7 cellular contexts compared by ENCODE assay signal in genomic region chr16:21556026-21556942, GRCh38. TPM values are rescaled to one million over a fixed set of nuclear protein-coding genes. Genes with fewer than 3 reads are reported as not detected.
A peak's percentile ranks its signal among the peaks of the same experiment; 100 is the strongest.
DNase-seq lines count a peak whose midpoint lies in the region; ATAC-seq and TF ChIP-seq lines count a peak whose summit lies in the region.
"Not testable (repeated sequence)": the region's sequence is repeated elsewhere in the genome, so short reads cannot be mapped to it uniquely, and the experiment has no call there.

No MANE protein-coding gene starts in this region.

- H3K36me3 ChIP-seq in esophagus muscularis mucosa = not testable (repeated sequence)

- not testable (repeated sequence) for TF ChIP-seq POLR2A in esophagus muscularis mucosa (IDR thresholded peaks at IDR 0.05; ENCODE audit: low read depth)

- TF ChIP-seq CTCF in esophagus muscularis mucosa (IDR thresholded peaks at IDR 0.05) = not testable (repeated sequence)

- WGBS in esophagus muscularis mucosa = 65% methylated on average over 17 of the region's 18 CpGs

- peak overlapping the region in 3 of 4 donors; percentile 50 to 71 (median 65) for H3K27ac ChIP-seq in esophagus muscularis mucosa (replicated peaks in 1 of 4)

- peak; percentile 44 for DNase-seq in DMS153 treated with DMSO at 0.1 percent for 48 hours (lab: John Stamatoyannopoulos, UW; ENCODE audit: unreplicated experiment)
- DNase-seq in M059J (ENCODE audit: low read depth) = peak; percentile 53
- peak; percentile 10 for DNase-seq in NCI-H2171 (lab: John Stamatoyannopoulos, UW)
- DNase-seq in T1000 (lab: John Stamatoyannopoulos, UW) = peak; percentile 21
- not testable (repeated sequence) for DNase-seq in esophagus muscularis mucosa (ENCODE audit: extremely low spot score); sciatic nerve (ENCODE audit: low spot score)
- DNase-seq in hepatic stellate cell (ENCODE audit: low spot score) = peak; percentile 77

- not testable (repeated sequence) for H3K4me3 ChIP-seq in esophagus muscularis mucosa

- intact Hi-C loops in esophagus muscularis mucosa (cut with DNase I) = loop anchor here (10.0 kb wide), 1 partner anchor 371 kb away; no protein-coding TSS in a partner anchor
- intact Hi-C loops in sciatic nerve (cut with DNase I) = not testable (repeated sequence)

- not testable (repeated sequence) for H3K9me3 ChIP-seq in esophagus muscularis mucosa

- H3K4me1 ChIP-seq in esophagus muscularis mucosa = peaks cover 9 to 29% (median 22%) of the 10 kb centered on the region in 4 donors

- peak; percentile 93 for ATAC-seq in sciatic nerve

- not testable (repeated sequence) for TF ChIP-seq EP300 in esophagus muscularis mucosa (IDR thresholded peaks at IDR 0.05)

- peaks cover 0 to 11% (median 0%) of the 10 kb centered on the region in 4 donors for H3K27me3 ChIP-seq in esophagus muscularis mucosa

RNA-seq across cellular contexts. Expression of gene METTL9, which starts 43.1 kb away (rescaled TPM):
- total RNA-seq in M059J (2014; rRNA removed; shearing (Covaris generic)) = 194 and 212 TPM in 2 replicates
- total RNA-seq in esophagus muscularis mucosa (100 to 1,000 TPM in 2 of 4 donors, 10 to 100 TPM in 2; 70.2 to 122 (median 106) TPM), sciatic nerve (80.1 TPM)
